25 cellular contexts compared by ENCODE assay signal in the genomic region with DNA sequence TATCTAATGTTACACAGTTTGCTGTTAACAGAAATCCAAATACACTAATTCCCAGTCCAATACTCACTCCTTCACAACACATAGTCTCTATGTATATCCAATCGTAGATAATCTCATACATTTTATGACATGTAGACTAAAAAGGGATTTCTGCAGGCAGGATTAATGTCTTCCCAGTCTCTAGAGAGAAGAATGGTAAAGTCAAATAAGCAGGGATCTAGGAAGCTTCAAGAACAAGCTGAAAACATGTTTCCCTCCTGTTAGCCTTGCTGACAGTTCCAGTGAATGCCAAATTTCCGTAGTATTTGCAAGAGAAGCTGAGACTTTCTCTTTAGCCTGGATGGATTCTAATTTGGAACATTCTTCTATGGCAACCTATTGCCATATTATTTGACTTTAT.
DNase-seq lines count a peak whose midpoint lies in the region; FAIRE-seq and TF ChIP-seq lines count a peak whose summit lies in the region.
"Had no signal": no experiment of that assay in that cellular context is flagged by ENCODE, and none has a peak within 500 bp of the region (broad histone marks: within the 10 kb centered on the region; RNA-seq: fewer than 3 reads in every experiment).

No MANE protein-coding gene starts in this region.

- FAIRE-seq in D721Med (lab: Jason Lieb, UNC) = peak; percentile 72
- FAIRE-seq: A549, GM12891, GM19239 had no signal

- no peak overlapping the region for H3K4me3 Mint-ChIP-seq in nephron
- H3K4me3 Mint-ChIP-seq: B cell; CD4-positive, alpha-beta T cell; CD8-positive, alpha-beta T cell had no signal

- H4K20me1 ChIP-seq in Karpas-422 (ENCODE audit: insufficient read depth, low read depth, low read length) = no peaks in the 10 kb centered on the region
- H4K20me1 ChIP-seq: BLaER1 treated with 17β-estradiol and CSF1 and Interleukin-3, amounts not matched to agents 10 nM and 100 nM had no signal

- no peak overlapping the region for H2AFZ ChIP-seq in Karpas-422 (ENCODE audit: low read length)

- H3K9me2 ChIP-seq in Karpas-422 (replicated peaks; ENCODE audit: insufficient read depth, low read length) = no peaks in the 10 kb centered on the region

- H3K79me2 ChIP-seq in Karpas-422 (ENCODE audit: low read length) = no peaks in the 10 kb centered on the region

- H3K36me3 Mint-ChIP-seq in nephron (ENCODE audit: low read depth) = no peaks in the 10 kb centered on the region
- H3K36me3 Mint-ChIP-seq: CD8-positive, alpha-beta T cell had no signal

- no peaks in the 10 kb centered on the region for H3K27me3 Mint-ChIP-seq in nephron (ENCODE audit: low read depth)
- H3K27me3 Mint-ChIP-seq: B cell; CD4-positive, alpha-beta T cell had no signal

- DNase-seq in D721Med (ENCODE audit: insufficient read length, low spot score) (no peak), NCI-H526 treated with DMSO at 0.1 percent for 48 hours (lab: John Stamatoyannopoulos, UW) (peak; percentile 59), GM20000 (ENCODE audit: low spot score) (no peak), GM03348 (ENCODE audit: low spot score) (no peak), Karpas-422 (no peak)
- DNase-seq: AML-193; Caco-2; Calu3; CD4-positive, alpha-beta T cell; CD8-positive, alpha-beta T cell; DMS 273 treated with DMSO at 0.1 percent for 48 hours; DMS153; DMS53; DMS79; DND-41; EL; GDM1 had no signal

- H3K4me2 ChIP-seq in Karpas-422 (ENCODE audit: low read depth, low read length, poor library complexity, severe bottlenecking) = no peak overlapping the region
- H3K4me2 ChIP-seq: A549; BLaER1 treated with 17β-estradiol and CSF1 and Interleukin-3, amounts not matched to agents 10 nM and 100 nM had no signal

- H3K27me3 ChIP-seq in Karpas-422 (ENCODE audit: low read length) = no peaks in the 10 kb centered on the region
- H3K27me3 ChIP-seq: BLaER1 treated with 17β-estradiol and CSF1 and Interleukin-3, amounts not matched to agents 10 nM and 100 nM had no signal

- H3K4me3 ChIP-seq in Karpas-422 (ENCODE audit: low read length) = no peak overlapping the region
- H3K4me3 ChIP-seq: A549; BLaER1 treated with 17β-estradiol and CSF1 and Interleukin-3, amounts not matched to agents 10 nM and 100 nM had no signal

- no peaks in the 10 kb centered on the region for H3K4me1 Mint-ChIP-seq in nephron
- H3K4me1 Mint-ChIP-seq: B cell had no signal

- no peaks in the 10 kb centered on the region for H3K9me3 ChIP-seq in Karpas-422 (ENCODE audit: low read length)
- H3K9me3 ChIP-seq: A549; BLaER1 treated with 17β-estradiol and CSF1 and Interleukin-3, amounts not matched to agents 10 nM and 100 nM had no signal

- peak overlapping the region in 2 of 3 experiments; percentile 69 to 70 for H3K27ac Mint-ChIP-seq in nephron
- H3K27ac Mint-ChIP-seq: B cell; CD4-positive, alpha-beta T cell; CD8-positive, alpha-beta T cell had no signal

- H3K36me3 ChIP-seq in Karpas-422 (ENCODE audit: insufficient read depth, low read length) = no peaks in the 10 kb centered on the region
- H3K36me3 ChIP-seq: BLaER1 treated with 17β-estradiol and CSF1 and Interleukin-3, amounts not matched to agents 10 nM and 100 nM had no signal

- peaks cover 2% of the 10 kb centered on the region; the same call in 1 of the 2 replicates for H3K4me1 ChIP-seq in Karpas-422 (ENCODE audit: low read length)
- H3K4me1 ChIP-seq: A549; BLaER1 treated with 17β-estradiol and CSF1 and Interleukin-3, amounts not matched to agents 10 nM and 100 nM had no signal

- no peak overlapping the region for H3K27ac ChIP-seq in Karpas-422 (ENCODE audit: low read length)
- H3K27ac ChIP-seq: 22Rv1; A549; BLaER1 treated with 17β-estradiol and CSF1 and Interleukin-3, amounts not matched to agents 10 nM and 100 nM; C4-2B had no signal

- no peak overlapping the region for H3K9ac ChIP-seq in Karpas-422 (ENCODE audit: low read length)
- H3K9ac ChIP-seq: BLaER1 treated with 17β-estradiol and CSF1 and Interleukin-3, amounts not matched to agents 10 nM and 100 nM had no signal

- TF ChIP-seq CTCF in D721Med (IDR thresholded peaks at IDR 0.05; ENCODE audit: insufficient read depth, missing control alignments) (no peak), nephron (IDR thresholded peaks at IDR 0.05; ENCODE audit: unreplicated experiment in 3 of 3) (no peak), GM20000 (IDR thresholded peaks at IDR 0.05; ENCODE audit: extremely low read depth, missing control alignments) (no peak)

- no peaks in the 10 kb centered on the region for H3K9me3 Mint-ChIP-seq in nephron
